In the genomic region with DNA sequence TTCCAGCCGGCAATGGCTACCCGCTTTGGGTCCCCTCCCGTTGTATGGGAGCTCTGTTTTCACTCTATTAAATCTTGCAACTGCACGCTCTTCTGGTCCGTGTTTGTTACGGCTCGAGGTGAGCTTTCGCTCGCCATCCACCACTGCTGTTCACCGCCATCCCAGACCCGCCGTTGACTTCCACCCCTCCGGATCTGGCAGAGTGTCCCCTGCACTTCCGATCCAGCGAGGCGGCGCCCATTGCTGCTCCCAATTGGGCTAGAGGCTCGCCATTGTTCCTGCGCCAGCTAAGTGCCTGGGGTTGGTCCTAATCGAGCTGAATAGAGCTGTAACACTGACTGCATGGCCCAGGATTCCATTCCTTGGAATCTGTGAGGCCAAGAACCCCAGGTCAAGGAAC, we compare ENCODE assay signal across 31 cellular contexts.
"Had no signal": no experiment of that assay in that cellular context is flagged by ENCODE, and none has a peak within 500 bp of the region (broad histone marks: within the 10 kb centered on the region; RNA-seq: fewer than 3 reads in every experiment).

No MANE protein-coding gene starts in this region.

- H3K4me3 ChIP-seq: ascending aorta, breast epithelium, cardiac muscle cell, coronary artery, dorsolateral prefrontal cortex, esophagus squamous epithelium, gastroesophageal sphincter had no signal

- H3K36me3 ChIP-seq: ascending aorta, breast epithelium, cardiac muscle cell, esophagus squamous epithelium, WERI-Rb-1 had no signal

- H3K4me1 ChIP-seq: ascending aorta, breast epithelium had no signal

- H3K27ac ChIP-seq: ascending aorta, breast epithelium, cardiac muscle cell, coronary artery, dorsolateral prefrontal cortex, epithelial cell of prostate, esophagus squamous epithelium, gastroesophageal sphincter, WERI-Rb-1 had no signal

- H3K27me3 ChIP-seq: ascending aorta, cardiac muscle cell had no signal

- DNase-seq: activated B cell treated with CpG ODN at 0.5 μM for 24 hours; activated CD4-positive, alpha-beta memory T cell treated with anti-CD3 and anti-CD28 coated beads for 36 hours; activated CD4-positive, alpha-beta T cell treated with anti-CD3 and anti-CD28 coated beads for 36 hours; activated CD4-positive, alpha-beta T cell treated with anti-CD3 and anti-CD28 coated beads, Interleukin-2, amount 10 ng/mL, durations not matched to agents 24 days and 14 days; activated CD4-positive, CD25-positive, alpha-beta regulatory T cell treated with anti-CD3 and anti-CD28 coated beads, Interleukin-2, amount 50 U/mL, for 72 hours; activated CD8-positive, alpha-beta memory T cell treated with anti-CD3 and anti-CD28 coated beads, Interleukin-2, amount 10 ng/mL, durations not matched to agents 7 days and 5 days; activated CD8-positive, alpha-beta memory T cell treated with anti-CD3 and anti-CD28 coated beads, Interleukin-2, amount 50 U/mL, for 4 hours; activated CD8-positive, alpha-beta T cell treated with anti-CD3 and anti-CD28 coated beads, Interleukin-2, amount 10 ng/mL, durations not matched to agents 7 days and 5 days; activated gamma-delta T cell; activated naive CD4-positive, alpha-beta T cell; activated naive CD4-positive, alpha-beta T cell treated with anti-CD3 and anti-CD28 coated beads, Interleukin-2, amount 10 ng/mL, durations not matched to agents 7 days and 5 days; activated naive CD8-positive, alpha-beta T cell treated with anti-CD3 and anti-CD28 coated beads, Interleukin-2, amount 10 ng/mL, durations not matched to agents 7 days and 5 days; activated T-cell treated with anti-CD3 and anti-CD28 coated beads, Interleukin-2, amount 50 U/mL, for 1 hour; activated T-cell treated with anti-CD3 and anti-CD28 coated beads, Interleukin-2, amount 50 U/mL, for 48 hours; central memory CD4-positive, alpha-beta T cell; cerebellar nuclear complex; effector memory CD4-positive, alpha-beta T cell; esophagus squamous epithelium; foreskin melanocyte; T-helper 1 cell; T-helper 17 cell; T1000 had no signal

- ATAC-seq: activated CD4-positive, alpha-beta T cell treated with anti-CD3 and anti-CD28 coated beads for 36 hours; activated CD8-positive, alpha-beta memory T cell treated with anti-CD3 and anti-CD28 coated beads, Interleukin-2, amount 10 ng/mL, durations not matched to agents 7 days and 5 days; activated CD8-positive, alpha-beta T cell treated with anti-CD3 and anti-CD28 coated beads, Interleukin-2, amount 10 ng/mL, durations not matched to agents 7 days and 5 days; activated naive CD4-positive, alpha-beta T cell treated with anti-CD3 and anti-CD28 coated beads, Interleukin-2, amount 50 U/mL, for 72 hours; gastroesophageal sphincter; T-helper 17 cell had no signal

- H3K9me3 ChIP-seq: ascending aorta, esophagus squamous epithelium, gastroesophageal sphincter had no signal
